Comparison of ENCODE assay signal across 8 cellular contexts in the genomic region with DNA sequence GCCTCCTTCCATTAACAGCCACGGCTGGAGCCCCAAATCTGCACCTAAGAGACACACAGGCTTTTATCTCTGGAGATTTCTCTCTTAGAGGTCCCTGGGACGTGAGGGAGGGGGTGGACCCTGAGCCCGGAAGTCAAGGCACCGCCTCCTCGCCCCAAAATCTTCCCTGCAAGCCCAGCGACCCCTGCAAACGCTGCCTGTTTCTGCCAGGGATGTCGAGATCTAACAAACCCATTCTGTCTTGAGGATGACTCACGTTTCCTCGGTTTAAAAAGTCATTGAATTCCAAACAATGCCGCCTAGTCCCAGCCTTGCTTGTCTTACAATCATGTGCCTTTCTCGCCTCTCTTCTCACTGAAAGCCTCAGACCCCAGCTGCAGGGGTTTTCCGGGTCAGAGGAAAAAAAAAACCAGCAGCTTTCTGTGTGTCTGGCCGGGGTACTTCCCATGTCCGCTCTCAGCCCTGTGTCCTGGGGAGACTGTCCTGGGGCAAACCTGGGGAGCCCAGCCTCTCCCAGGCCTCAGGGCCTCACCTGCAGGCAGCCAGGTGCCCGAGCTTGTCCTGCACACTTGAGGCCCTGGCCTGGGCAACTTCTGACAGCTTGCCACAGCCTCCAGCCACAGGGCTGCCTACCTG. TPM values are rescaled to one million over a fixed set of nuclear protein-coding genes. Genes with fewer than 3 reads are reported as not detected.
DNase-seq lines count a peak whose midpoint lies in the region; ATAC-seq and TF ChIP-seq lines count a peak whose summit lies in the region.

No MANE protein-coding gene starts in this region.

- peak; percentile 65 for DNase-seq in GM03348 (ENCODE audit: low spot score)
- peak; percentile 39 for DNase-seq in NB4 (ENCODE audit: low read depth)
- DNase-seq in cardiac fibroblast (ENCODE audit: low read depth in 2 of 2) = peak; percentile 77 to 82
- peak; percentile 36 for DNase-seq in left lobe of liver (ENCODE audit: low spot score)
- DNase-seq in substantia nigra (lab: John Stamatoyannopoulos, UW) = peak in 31 of 49 donors; percentile 30 to 86 (median 56)
- no peak for DNase-seq in cerebellar nuclear complex (lab: John Stamatoyannopoulos, UW)

- no peak for TF ChIP-seq POLR2A in NB4 (IDR thresholded peaks at IDR 0.05; ENCODE audit: extremely low read depth, insufficient read length)

- H3K4me3 ChIP-seq in NB4 (ENCODE audit: low read depth, low read length) (no peak overlapping the region), cardiac fibroblast (replicated peaks in 1 of 2; ENCODE audit: low read depth in 2 of 2, low read length in 2 of 2) (peak overlapping the region in 1 of 2 donors; percentile 10)

- ATAC-seq in left lobe of liver = no peak
- ATAC-seq in HG03442 (IDR thresholded peaks at IDR 0.05; ENCODE audit: unreplicated experiment) = no peak
- no peak for ATAC-seq in GM21360 (IDR thresholded peaks at IDR 0.05; ENCODE audit: unreplicated experiment)

- peak overlapping the region; percentile 99 for H3K27ac ChIP-seq in substantia nigra (ENCODE audit: low read depth, low read length, poor library complexity, severe bottlenecking)

- no peak for TF ChIP-seq CTCF in NB4 (IDR thresholded peaks at IDR 0.05; ENCODE audit: low read depth, low read length)
- TF ChIP-seq CTCF in cardiac fibroblast (IDR thresholded peaks at IDR 0.05; ENCODE audit: low read depth, low read length) = no peak

RNA-seq across cellular contexts. Expression of gene ARL2BP, which starts 15.4 kb away (rescaled TPM):
- total RNA-seq in left lobe of liver = 17.1 TPM

RNA-seq across cellular contexts. Expression of gene PLLP, which starts 24.1 kb away (rescaled TPM):
- total RNA-seq in left lobe of liver = 7.5 TPM

Comparison
In these comparisons a context has a peak if more than half of its experiments do, and no peak if none do; other contexts are left out.
1. DNase-seq: peak in GM03348 (single experiment), NB4 (single experiment), cardiac fibroblast (2 of 2), left lobe of liver (single experiment) and substantia nigra (31 of 49); none in cerebellar nuclear complex (0 of 2).